Comparison of ENCODE assay signal across 23 cellular contexts in the genomic region with DNA sequence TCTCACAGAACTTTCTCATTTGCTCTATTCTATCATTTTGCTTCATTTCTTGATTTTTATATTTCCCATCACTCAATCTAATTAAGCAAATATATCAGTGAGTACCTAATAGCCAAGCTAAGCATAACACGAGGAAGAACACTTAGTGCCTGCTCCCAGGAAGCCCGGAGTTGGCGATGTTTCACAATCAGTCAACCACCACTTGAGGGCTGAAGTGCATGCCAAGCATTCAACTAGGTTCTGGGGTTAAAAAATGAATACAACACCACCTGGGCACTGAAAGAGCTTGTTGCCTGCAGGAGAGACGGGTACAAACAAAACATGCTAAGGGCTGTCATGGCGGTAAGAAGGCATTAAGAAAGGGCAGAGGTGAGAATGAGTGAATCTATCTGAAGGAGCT. TPM values are rescaled to one million over a fixed set of nuclear protein-coding genes. Genes with fewer than 3 reads are reported as not detected.
DNase-seq lines count a peak whose midpoint lies in the region; ATAC-seq and TF ChIP-seq lines count a peak whose summit lies in the region.
"Had no signal": no experiment of that assay in that cellular context is flagged by ENCODE, and none has a peak within 500 bp of the region (broad histone marks: within the 10 kb centered on the region; RNA-seq: fewer than 3 reads in every experiment).

No MANE protein-coding gene starts in this region.

- ATAC-seq in left ventricle myocardium superior = peak; percentile 63
- no peak for ATAC-seq in HG02970 (IDR thresholded peaks at IDR 0.05; ENCODE audit: low FRiP score, unreplicated experiment)
- ATAC-seq: HepG2; stimulated activated memory B cell treated with anti-CD40 and anti-IgM and Interleukin-4, amounts not matched to agents 10 μg/mL and 1 μg/mL and 100 μg/mL, for 72 hours had no signal

- peaks cover 25% of the 10 kb centered on the region for H3K4me1 ChIP-seq in left ventricle myocardium inferior

- H3K4me3 ChIP-seq in left ventricle myocardium inferior (no peak overlapping the region), epithelial cell of esophagus (ENCODE audit: low read length) (no peak overlapping the region)
- H3K4me3 ChIP-seq: ovary had no signal

- H3K36me3 ChIP-seq in left ventricle myocardium inferior = no peaks in the 10 kb centered on the region
- H3K36me3 ChIP-seq: ovary had no signal

- DNase-seq in left ventricle myocardium superior = no peak
- DNase-seq in left ventricle myocardium inferior = no peak
- DNase-seq in NCI-H2196 treated with DMSO at 0.1 percent for 48 hours (lab: John Stamatoyannopoulos, UW; ENCODE audit: unreplicated experiment) = peak; percentile 38
- peak; percentile 14 for DNase-seq in epithelial cell of esophagus (ENCODE audit: low read depth)
- no peak for DNase-seq in superior temporal gyrus (ENCODE audit: extremely low spot score)
- no peak for DNase-seq in NCI-H1436 treated with DMSO at 0.1 percent for 48 hours (lab: John Stamatoyannopoulos, UW)
- DNase-seq in iPS-NIHi11 (ENCODE audit: low spot score) = no peak
- DNase-seq: activated CD4-positive, alpha-beta T cell treated with anti-CD3 and anti-CD28 coated beads for 48 hours; activated T-cell treated with anti-CD3 and anti-CD28 coated beads for 4 hours; amygdala; DMS153; hypothalamus; immature natural killer cell; Karpas-422; left cardiac atrium; mesendoderm; OCI-M1; ovary had no signal

- intact Hi-C loops in left ventricle myocardium superior (cut with micrococcal nuclease) = no loop called here
- intact Hi-C loops in left ventricle myocardium inferior (cut with micrococcal nuclease) = no loop called here

- H3K9me3 ChIP-seq in left ventricle myocardium inferior (replicated peaks) = no peaks in the 10 kb centered on the region
- H3K9me3 ChIP-seq: ovary had no signal

- H3K27ac ChIP-seq in left ventricle myocardium inferior (replicated peaks) = no peak overlapping the region
- H3K27ac ChIP-seq: ovary, RWPE1 had no signal

- TF ChIP-seq CTCF in left ventricle myocardium inferior (IDR thresholded peaks at IDR 0.05; ENCODE audit: borderline replicate concordance) = no peak
- no peak for TF ChIP-seq CTCF in epithelial cell of esophagus (IDR thresholded peaks at IDR 0.05; ENCODE audit: insufficient read depth, low read depth, low read length, missing control alignments)

- peaks cover 11% of the 10 kb centered on the region for H3K27me3 ChIP-seq in left ventricle myocardium inferior (ENCODE audit: low read depth)
- H3K27me3 ChIP-seq: ovary had no signal

RNA-seq across cellular contexts. Expression of gene UCHL1, which starts 47.5 kb away (rescaled TPM):
- total RNA-seq in left ventricle myocardium superior (4.8 TPM), left ventricle myocardium inferior (35.2 TPM)
- total RNA-seq: HepG2, SK-MEL-5 had no signal

Comparison
In these comparisons a context has a peak if more than half of its experiments do, and no peak if none do; other contexts are left out.
1. DNase-seq: peak in NCI-H2196 treated with DMSO at 0.1 percent for 48 hours (single experiment) and epithelial cell of esophagus (single experiment); none in left ventricle myocardium superior (single experiment), left ventricle myocardium inferior (single experiment), superior temporal gyrus (single experiment), NCI-H1436 treated with DMSO at 0.1 percent for 48 hours (single experiment) and iPS-NIHi11 (single experiment).